ENCODE assay signal across 21 cellular contexts in genomic region chr12:119118625-119119024, GRCh38.
"Had no signal": no experiment of that assay in that cellular context is flagged by ENCODE, and none has a peak within 500 bp of the region (broad histone marks: within the 10 kb centered on the region; RNA-seq: fewer than 3 reads in every experiment).

No MANE protein-coding gene starts in this region.

- H3K27ac Mint-ChIP-seq: endodermal cell, immature natural killer cell, naive B cell had no signal

- H3K4me1 Mint-ChIP-seq: immature natural killer cell, naive B cell had no signal

- H3K4me3 Mint-ChIP-seq: endodermal cell, immature natural killer cell, naive B cell had no signal

- H3K36me3 Mint-ChIP-seq: immature natural killer cell, naive B cell had no signal

- ATAC-seq: esophagus mucosa, left cardiac atrium, left lung, lower lobe of right lung, mucosa of descending colon had no signal

- DNase-seq: dermis blood vessel endothelial cell; dorsolateral prefrontal cortex; effector CD4-positive, alpha-beta T cell; effector memory CD4-positive, alpha-beta T cell; endodermal cell; erythroblast; esophagus squamous epithelium; foreskin fibroblast; foreskin melanocyte; gastrocnemius medialis; glutamatergic neuron; heart right ventricle; immature natural killer cell; left cardiac atrium; left lung; left ventricle myocardium superior; lower lobe of right lung; mesenchymal stem cell; mucosa of descending colon; naive B cell had no signal

- H3K9me3 Mint-ChIP-seq: endodermal cell, immature natural killer cell had no signal
